In genomic region chr3:47440131-47440530, GRCh38 we compare ENCODE assay signal across 13 cellular contexts. TPM values are rescaled to one million over a fixed set of nuclear protein-coding genes. Genes with fewer than 3 reads are reported as not detected.
DNase-seq lines count a peak whose midpoint lies in the region; ATAC-seq and TF ChIP-seq lines count a peak whose summit lies in the region.
"Had no signal": no experiment of that assay in that cellular context is flagged by ENCODE, and none has a peak within 500 bp of the region (broad histone marks: within the 10 kb centered on the region; RNA-seq: fewer than 3 reads in every experiment).

No MANE protein-coding gene starts in this region.

- POLR2A ChIA-PET in activated CD4-positive, alpha-beta T cell treated with anti-CD3 and anti-CD28 coated beads, Interleukin-2, amount 10 ng/mL, durations not matched to agents 7 days and 5 days (lab: Charles Lee): no interaction called here

- peaks cover 25% of the 10 kb centered on the region for H3K36me3 Mint-ChIP-seq in activated CD4-positive, alpha-beta T cell treated with anti-CD3 and anti-CD28 coated beads, Interleukin-2, amount 10 ng/mL, durations not matched to agents 7 days and 5 days (ENCODE audit: low read depth)
- H3K36me3 Mint-ChIP-seq in activated CD4-positive, alpha-beta T cell treated with anti-CD3 and anti-CD28 coated beads, Interleukin-2, amount 10 ng/mL, durations not matched to agents 24 days and 14 days (ENCODE audit: low read depth): peaks cover 28% of the 10 kb centered on the region

- H3K27me3 Mint-ChIP-seq in activated CD4-positive, alpha-beta T cell treated with anti-CD3 and anti-CD28 coated beads, Interleukin-2, amount 10 ng/mL, durations not matched to agents 7 days and 5 days: no peaks in the 10 kb centered on the region
- H3K27me3 Mint-ChIP-seq in activated CD4-positive, alpha-beta T cell treated with anti-CD3 and anti-CD28 coated beads, Interleukin-2, amount 10 ng/mL, durations not matched to agents 24 days and 14 days: no peaks in the 10 kb centered on the region
- H3K27me3 Mint-ChIP-seq: activated naive CD4-positive, alpha-beta T cell treated with anti-CD3 and anti-CD28 coated beads, Interleukin-2, amount 50 U/mL, for 24 hours; naive B cell had no signal

- no peak for ATAC-seq in HG03521 (IDR thresholded peaks at IDR 0.05; ENCODE audit: unreplicated experiment)
- ATAC-seq: upper lobe of right lung had no signal

- no peak for DNase-seq in activated CD4-positive, alpha-beta T cell treated with anti-CD3 and anti-CD28 coated beads, Interleukin-2, amount 10 ng/mL, durations not matched to agents 7 days and 5 days
- no peak for DNase-seq in activated CD4-positive, alpha-beta T cell treated with anti-CD3 and anti-CD28 coated beads, Interleukin-2, amount 10 ng/mL, durations not matched to agents 24 days and 14 days
- DNase-seq in astrocyte of the cerebellum (ENCODE audit: low read depth): no peak
- DNase-seq in foreskin melanocyte: peak; percentile 74
- DNase-seq in substantia nigra (lab: John Stamatoyannopoulos, UW): peak in 26 of 49 donors; percentile 12 to 72 (median 39)
- DNase-seq in activated CD4-positive, alpha-beta T cell treated with anti-CD3 and anti-CD28 coated beads, Interleukin-2, amount 50 U/mL, for 1 hour: no peak
- DNase-seq in T-helper 1 cell: no peak
- DNase-seq: esophagus squamous epithelium; naive B cell; stimulated activated CD4-positive, alpha-beta T cell treated with anti-CD3 and anti-CD28 coated beads, Interleukin-4, amount 100 ng/mL, for 4 hours; upper lobe of right lung had no signal

- TF ChIP-seq CTCF in astrocyte of the cerebellum (IDR thresholded peaks at IDR 0.05; ENCODE audit: low read depth, low read length, missing control alignments): peak; percentile 37

- H3K4me1 Mint-ChIP-seq in activated CD4-positive, alpha-beta T cell treated with anti-CD3 and anti-CD28 coated beads, Interleukin-2, amount 10 ng/mL, durations not matched to agents 7 days and 5 days: peaks cover 7% of the 10 kb centered on the region
- H3K4me1 Mint-ChIP-seq in activated CD4-positive, alpha-beta T cell treated with anti-CD3 and anti-CD28 coated beads, Interleukin-2, amount 10 ng/mL, durations not matched to agents 24 days and 14 days: no peaks in the 10 kb centered on the region

- no peak overlapping the region for H3K4me3 ChIP-seq in astrocyte of the cerebellum (ENCODE audit: low read depth, low read length)
- H3K4me3 ChIP-seq: esophagus squamous epithelium, upper lobe of right lung had no signal

- peak overlapping the region; percentile 37 for H3K27ac ChIP-seq in substantia nigra (ENCODE audit: low read depth, low read length, poor library complexity, severe bottlenecking)
- H3K27ac ChIP-seq: esophagus squamous epithelium, upper lobe of right lung had no signal

- intact Hi-C loops in activated CD4-positive, alpha-beta T cell treated with anti-CD3 and anti-CD28 coated beads, Interleukin-2, amount 10 ng/mL, durations not matched to agents 24 days and 14 days (cut with micrococcal nuclease): no loop called here

- peak overlapping the region; percentile 57 for H3K27ac Mint-ChIP-seq in activated CD4-positive, alpha-beta T cell treated with anti-CD3 and anti-CD28 coated beads, Interleukin-2, amount 10 ng/mL, durations not matched to agents 7 days and 5 days
- H3K27ac Mint-ChIP-seq in activated CD4-positive, alpha-beta T cell treated with anti-CD3 and anti-CD28 coated beads, Interleukin-2, amount 10 ng/mL, durations not matched to agents 24 days and 14 days: no peak overlapping the region
- H3K27ac Mint-ChIP-seq: activated naive CD4-positive, alpha-beta T cell treated with anti-CD3 and anti-CD28 coated beads, Interleukin-2, amount 50 U/mL, for 24 hours; naive B cell had no signal

- in situ Hi-C loops in astrocyte of the cerebellum (cut with HindIII; ENCODE audit: low sequenced_read_pairs): no loop called here

- no peak overlapping the region for H3K4me3 Mint-ChIP-seq in activated CD4-positive, alpha-beta T cell treated with anti-CD3 and anti-CD28 coated beads, Interleukin-2, amount 10 ng/mL, durations not matched to agents 7 days and 5 days
- no peak overlapping the region for H3K4me3 Mint-ChIP-seq in activated CD4-positive, alpha-beta T cell treated with anti-CD3 and anti-CD28 coated beads, Interleukin-2, amount 10 ng/mL, durations not matched to agents 24 days and 14 days
- H3K4me3 Mint-ChIP-seq: activated naive CD4-positive, alpha-beta T cell treated with anti-CD3 and anti-CD28 coated beads, Interleukin-2, amount 50 U/mL, for 24 hours; naive B cell had no signal

- CTCF ChIA-PET in activated CD4-positive, alpha-beta T cell treated with anti-CD3 and anti-CD28 coated beads, Interleukin-2, amount 10 ng/mL, durations not matched to agents 7 days and 5 days (lab: Charles Lee): interaction anchor here (0.6 to 0.7 kb wide), 2 partner anchors 19 to 73 kb away, joined by 3 read pairs; no protein-coding TSS in a partner anchor

- no peaks in the 10 kb centered on the region for H3K9me3 Mint-ChIP-seq in activated CD4-positive, alpha-beta T cell treated with anti-CD3 and anti-CD28 coated beads, Interleukin-2, amount 10 ng/mL, durations not matched to agents 7 days and 5 days
- no peaks in the 10 kb centered on the region for H3K9me3 Mint-ChIP-seq in activated CD4-positive, alpha-beta T cell treated with anti-CD3 and anti-CD28 coated beads, Interleukin-2, amount 10 ng/mL, durations not matched to agents 24 days and 14 days
- H3K9me3 Mint-ChIP-seq: activated naive CD4-positive, alpha-beta T cell treated with anti-CD3 and anti-CD28 coated beads, Interleukin-2, amount 50 U/mL, for 24 hours; naive B cell had no signal

RNA-seq across cellular contexts. Expression of gene SCAP, which starts 35.6 kb away (rescaled TPM):
- 10 to 100 TPM; 68.1 to 71.4 TPM for total RNA-seq in activated CD4-positive, alpha-beta T cell treated with anti-CD3 and anti-CD28 coated beads, Interleukin-2, amount 10 ng/mL, durations not matched to agents 7 days and 5 days
- 86.3 and 87.2 TPM in 2 replicates for total RNA-seq in activated CD4-positive, alpha-beta T cell treated with anti-CD3 and anti-CD28 coated beads, Interleukin-2, amount 10 ng/mL, durations not matched to agents 24 days and 14 days

RNA-seq across cellular contexts. Expression of gene PTPN23, which starts 59.3 kb away (rescaled TPM):
- total RNA-seq in activated CD4-positive, alpha-beta T cell treated with anti-CD3 and anti-CD28 coated beads, Interleukin-2, amount 10 ng/mL, durations not matched to agents 7 days and 5 days: 10 to 100 TPM; 27.4 to 34.9 TPM
- total RNA-seq in activated CD4-positive, alpha-beta T cell treated with anti-CD3 and anti-CD28 coated beads, Interleukin-2, amount 10 ng/mL, durations not matched to agents 24 days and 14 days: 34.1 and 34.6 TPM in 2 replicates

Comparison
In these comparisons a context has a peak if more than half of its experiments do, and no peak if none do; other contexts are left out.
1. DNase-seq: peak in foreskin melanocyte (single experiment) and substantia nigra (26 of 49); none in activated CD4-positive, alpha-beta T cell treated with anti-CD3 and anti-CD28 coated beads, Interleukin-2, amount 10 ng/mL, durations not matched to agents 7 days and 5 days (single experiment), activated CD4-positive, alpha-beta T cell treated with anti-CD3 and anti-CD28 coated beads, Interleukin-2, amount 10 ng/mL, durations not matched to agents 24 days and 14 days (single experiment), astrocyte of the cerebellum (single experiment), activated CD4-positive, alpha-beta T cell treated with anti-CD3 and anti-CD28 coated beads, Interleukin-2, amount 50 U/mL, for 1 hour (single experiment) and T-helper 1 cell (0 of 5).